In the genomic region with DNA sequence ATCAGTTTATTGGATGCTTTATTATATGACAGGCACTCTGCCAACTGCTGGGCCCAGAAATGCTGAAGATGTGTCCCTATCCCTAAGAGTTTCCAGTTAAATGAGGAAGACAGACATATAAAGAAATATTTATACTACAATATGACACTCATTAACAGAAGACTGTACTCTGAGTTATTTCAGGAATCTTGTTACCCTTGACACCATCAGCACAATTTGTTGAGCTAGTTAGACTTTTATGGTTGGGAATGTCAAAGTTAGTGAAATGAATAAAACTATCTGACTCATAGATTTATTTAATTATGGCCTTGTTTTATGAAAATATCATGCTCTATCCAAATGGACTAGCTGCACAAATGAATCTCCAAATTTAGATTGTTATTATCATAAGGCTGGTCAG, we compare ENCODE assay signal across 28 cellular contexts.
"Had no signal": no experiment of that assay in that cellular context is flagged by ENCODE, and none has a peak within 500 bp of the region (broad histone marks: within the 10 kb centered on the region; RNA-seq: fewer than 3 reads in every experiment).

No MANE protein-coding gene starts in this region.

- H3K4me3 ChIP-seq: Peyer's patch, SJCRH30 had no signal

- H3K4me1 ChIP-seq: Peyer's patch, SJCRH30 had no signal

- H3K36me3 Mint-ChIP-seq: activated CD8-positive, alpha-beta memory T cell treated with anti-CD3 and anti-CD28 coated beads, Interleukin-2, amount 10 ng/mL, durations not matched to agents 7 days and 5 days; activated naive CD4-positive, alpha-beta T cell treated with anti-CD3 and anti-CD28 coated beads, Interleukin-2, amount 50 U/mL, for 24 hours; T-cell had no signal

- H3K27me3 ChIP-seq: Peyer's patch, SJCRH30 had no signal

- H3K9ac ChIP-seq: KMS-11 had no signal

- H3K4me1 Mint-ChIP-seq: activated B cell treated with CpG ODN at 0.5 μM for 24 hours; activated naive CD4-positive, alpha-beta T cell treated with anti-CD3 and anti-CD28 coated beads, Interleukin-2, amount 50 U/mL, for 24 hours; T-cell had no signal

- H3K36me3 ChIP-seq: Peyer's patch, SJCRH30 had no signal

- H3K27ac Mint-ChIP-seq: activated B cell treated with CpG ODN at 0.5 μM for 24 hours; activated CD4-positive, alpha-beta T cell treated with anti-CD3 and anti-CD28 coated beads, Interleukin-2, amount 10 ng/mL, durations not matched to agents 24 days and 14 days; activated CD8-positive, alpha-beta memory T cell treated with anti-CD3 and anti-CD28 coated beads, Interleukin-2, amount 10 ng/mL, durations not matched to agents 7 days and 5 days; activated naive CD4-positive, alpha-beta T cell treated with anti-CD3 and anti-CD28 coated beads, Interleukin-2, amount 50 U/mL, for 24 hours; activated T-cell treated with anti-CD3 and anti-CD28 coated beads, Interleukin-2, amount 50 U/mL, for 24 hours; activated T-helper 1 cell treated with anti-CD3 and anti-CD28 coated beads, Interleukin-12 subunit alpha, Interleukin-12 subunit beta, Interleukin-2, Interleukin-4 antibody, amounts not matched to agents 30 ng/mL and 10 ng/mL and 1 ng/mL, durations not matched to agents 14 hours and 24 hours and 36 hours; T-cell had no signal

- H3K9me3 ChIP-seq: Peyer's patch, SJCRH30 had no signal

- DNase-seq: activated B cell treated with CpG ODN at 0.5 μM for 24 hours; activated CD4-positive, alpha-beta T cell treated with anti-CD3 and anti-CD28 coated beads for 1 hour; activated CD4-positive, alpha-beta T cell treated with anti-CD3 and anti-CD28 coated beads, Interleukin-2, amount 10 ng/mL, durations not matched to agents 24 days and 14 days; activated CD4-positive, alpha-beta T cell treated with anti-CD3 and anti-CD28 coated beads, Interleukin-2, amount 50 U/mL, for 48 hours; activated CD8-positive, alpha-beta memory T cell treated with anti-CD3 and anti-CD28 coated beads, Interleukin-2, amount 10 ng/mL, durations not matched to agents 7 days and 5 days; activated effector memory CD4-positive, alpha-beta T cell treated with Interleukin-2 at 50 U/mL for 16 hours; activated naive CD4-positive, alpha-beta T cell; activated T-cell treated with anti-CD3 and anti-CD28 coated beads, Interleukin-2, amount 50 U/mL, for 24 hours; aorta; NCI-H1092; NCI-H2029 treated with DMSO at 0.1 percent for 48 hours; NCI-H345; NCI-H510A; NCI-H526 treated with DMSO at 0.1 percent for 48 hours; NK-92 treated with Interleukin-12 subunit alpha and Interleukin-12 subunit beta, amount 100 ng/mL, for 24 hours; OCI-M1; Peyer's patch; Right ventricle myocardium superior; SJCRH30; T-cell; T-helper 2 cell; T1000 had no signal

- H3K27me3 Mint-ChIP-seq: activated CD8-positive, alpha-beta memory T cell treated with anti-CD3 and anti-CD28 coated beads, Interleukin-2, amount 10 ng/mL, durations not matched to agents 7 days and 5 days; activated naive CD4-positive, alpha-beta T cell treated with anti-CD3 and anti-CD28 coated beads, Interleukin-2, amount 50 U/mL, for 24 hours had no signal

- H3K4me3 Mint-ChIP-seq: activated B cell treated with CpG ODN at 0.5 μM for 24 hours; activated CD4-positive, alpha-beta T cell treated with anti-CD3 and anti-CD28 coated beads, Interleukin-2, amount 10 ng/mL, durations not matched to agents 24 days and 14 days; activated CD8-positive, alpha-beta memory T cell treated with anti-CD3 and anti-CD28 coated beads, Interleukin-2, amount 10 ng/mL, durations not matched to agents 7 days and 5 days; activated naive CD4-positive, alpha-beta T cell treated with anti-CD3 and anti-CD28 coated beads, Interleukin-2, amount 50 U/mL, for 24 hours; activated T-cell treated with anti-CD3 and anti-CD28 coated beads, Interleukin-2, amount 50 U/mL, for 24 hours; activated T-helper 1 cell treated with anti-CD3 and anti-CD28 coated beads, Interleukin-12 subunit alpha, Interleukin-12 subunit beta, Interleukin-2, Interleukin-4 antibody, amounts not matched to agents 30 ng/mL and 10 ng/mL and 1 ng/mL, durations not matched to agents 14 hours and 24 hours and 36 hours; T-cell had no signal

- FAIRE-seq: bronchial epithelial cell, TTC549 had no signal

- H3K27ac ChIP-seq: KMS-11, Peyer's patch, RWPE1, SJCRH30 had no signal

- H3K9me3 Mint-ChIP-seq: activated B cell treated with CpG ODN at 0.5 μM for 24 hours; activated CD4-positive, alpha-beta T cell treated with anti-CD3 and anti-CD28 coated beads, Interleukin-2, amount 10 ng/mL, durations not matched to agents 24 days and 14 days; activated naive CD4-positive, alpha-beta T cell treated with anti-CD3 and anti-CD28 coated beads, Interleukin-2, amount 50 U/mL, for 24 hours; activated T-cell treated with anti-CD3 and anti-CD28 coated beads, Interleukin-2, amount 50 U/mL, for 24 hours; activated T-helper 1 cell treated with anti-CD3 and anti-CD28 coated beads, Interleukin-12 subunit alpha, Interleukin-12 subunit beta, Interleukin-2, Interleukin-4 antibody, amounts not matched to agents 30 ng/mL and 10 ng/mL and 1 ng/mL, durations not matched to agents 14 hours and 24 hours and 36 hours; T-cell had no signal
